Comparison of ENCODE assay signal across 29 cellular contexts in the genomic region with DNA sequence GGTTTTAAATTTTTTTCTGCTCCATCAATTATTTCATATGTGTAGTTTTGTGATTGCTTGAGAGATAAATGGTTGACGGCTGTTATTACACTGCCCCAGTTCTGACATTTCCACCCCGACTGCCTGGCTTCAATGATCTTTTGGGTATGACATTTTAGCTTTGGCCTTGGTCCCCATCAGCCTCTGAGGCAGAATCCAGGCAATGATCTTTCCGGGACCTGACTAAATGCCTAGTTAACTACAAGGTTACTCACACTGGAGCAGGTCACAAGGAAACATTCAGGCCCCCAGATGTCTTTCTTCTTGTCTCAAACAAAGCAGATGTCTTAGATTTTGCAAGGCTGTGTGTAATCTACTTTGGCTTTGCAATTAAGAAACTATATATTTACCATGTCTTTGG.
DNase-seq lines count a peak whose midpoint lies in the region; ATAC-seq and TF ChIP-seq lines count a peak whose summit lies in the region.
"Had no signal": no experiment of that assay in that cellular context is flagged by ENCODE, and none has a peak within 500 bp of the region (broad histone marks: within the 10 kb centered on the region; RNA-seq: fewer than 3 reads in every experiment).

No MANE protein-coding gene starts in this region.

- peaks cover 5% of the 10 kb centered on the region; the same call in 2 of the 3 replicates for H3K4me1 Mint-ChIP-seq in GM23338
- H3K4me1 Mint-ChIP-seq in neural progenitor cell, result peaks cover 31% of the 10 kb centered on the region
- H3K4me1 Mint-ChIP-seq: activated CD8-positive, alpha-beta memory T cell treated with anti-CD3 and anti-CD28 coated beads, Interleukin-2, amount 10 ng/mL, durations not matched to agents 7 days and 5 days; activated naive CD8-positive, alpha-beta T cell treated with anti-CD3 and anti-CD28 coated beads, Interleukin-2, amount 10 ng/mL, durations not matched to agents 7 days and 5 days; immature natural killer cell had no signal

- H3K79me2 ChIP-seq in GM23338 (replicated peaks; ENCODE audit: insufficient read depth) (no peaks in the 10 kb centered on the region), neural progenitor cell (ENCODE audit: low read depth) (no peaks in the 10 kb centered on the region)

- no peak overlapping the region for H2AFZ ChIP-seq in GM23338
- no peak overlapping the region for H2AFZ ChIP-seq in neural progenitor cell (replicated peaks)

- H3K4me3 ChIP-seq in GM23338 (no peak overlapping the region), fibroblast of pulmonary artery (replicated peaks; ENCODE audit: low read depth, low read length) (no peak overlapping the region), neural progenitor cell (no peak overlapping the region), testis (no peak overlapping the region)
- H3K4me3 ChIP-seq: BLaER1 treated with 17β-estradiol and CSF1 and Interleukin-3, amounts not matched to agents 10 nM and 100 nM; left ventricle myocardium inferior; prostate gland; transverse colon had no signal

- H3K36me3 Mint-ChIP-seq in GM23338 (ENCODE audit: low read depth), result no peaks in the 10 kb centered on the region
- H3K36me3 Mint-ChIP-seq in neural progenitor cell, result no peaks in the 10 kb centered on the region
- H3K36me3 Mint-ChIP-seq: activated CD8-positive, alpha-beta memory T cell treated with anti-CD3 and anti-CD28 coated beads, Interleukin-2, amount 10 ng/mL, durations not matched to agents 7 days and 5 days; activated naive CD8-positive, alpha-beta T cell treated with anti-CD3 and anti-CD28 coated beads, Interleukin-2, amount 10 ng/mL, durations not matched to agents 7 days and 5 days; immature natural killer cell had no signal

- no peak for TF ChIP-seq POLR2A in testis (IDR thresholded peaks at IDR 0.05)

- H4K20me1 ChIP-seq in GM23338 (replicated peaks; ENCODE audit: insufficient read depth) (no peaks in the 10 kb centered on the region), neural progenitor cell (ENCODE audit: low read depth) (no peaks in the 10 kb centered on the region)
- H4K20me1 ChIP-seq: BLaER1 treated with 17β-estradiol and CSF1 and Interleukin-3, amounts not matched to agents 10 nM and 100 nM had no signal

- no peak overlapping the region; the same call in 1 of the 2 replicates for H3K27ac Mint-ChIP-seq in GM23338
- H3K27ac Mint-ChIP-seq in neural progenitor cell, result peak overlapping the region; percentile 49
- H3K27ac Mint-ChIP-seq: activated CD8-positive, alpha-beta memory T cell treated with anti-CD3 and anti-CD28 coated beads, Interleukin-2, amount 10 ng/mL, durations not matched to agents 7 days and 5 days; activated naive CD8-positive, alpha-beta T cell treated with anti-CD3 and anti-CD28 coated beads, Interleukin-2, amount 10 ng/mL, durations not matched to agents 7 days and 5 days; endodermal cell; immature natural killer cell had no signal

- no peak overlapping the region for H3K9ac ChIP-seq in neural progenitor cell
- H3K9ac ChIP-seq: BLaER1 treated with 17β-estradiol and CSF1 and Interleukin-3, amounts not matched to agents 10 nM and 100 nM had no signal

- ATAC-seq in GM23338, result no peak
- peak; percentile 19 for ATAC-seq in SK-N-SH treated with all-trans-retinoic acid at 6 μM for 48 hours
- ATAC-seq: activated CD4-positive, CD25-positive, alpha-beta regulatory T cell treated with anti-CD3 and anti-CD28 coated beads, Interleukin-2, amount 50 U/mL, for 24 hours; activated CD8-positive, alpha-beta memory T cell treated with anti-CD3 and anti-CD28 coated beads, Interleukin-2, amount 10 ng/mL, durations not matched to agents 7 days and 5 days; activated T-cell treated with anti-CD3 and anti-CD28 coated beads, Interleukin-2, amount 50 U/mL, for 4 hours; esophagus mucosa; PC-3 had no signal

- H3K36me3 ChIP-seq in GM23338 (ENCODE audit: insufficient read depth), result no peaks in the 10 kb centered on the region
- no peaks in the 10 kb centered on the region for H3K36me3 ChIP-seq in neural progenitor cell
- no peaks in the 10 kb centered on the region for H3K36me3 ChIP-seq in testis (ENCODE audit: low read depth, missing control alignments)
- H3K36me3 ChIP-seq: BLaER1 treated with 17β-estradiol and CSF1 and Interleukin-3, amounts not matched to agents 10 nM and 100 nM; left ventricle myocardium inferior; prostate gland; sigmoid colon; transverse colon had no signal

- H3K9me3 Mint-ChIP-seq in GM23338 (no peaks in the 10 kb centered on the region), neural progenitor cell (no peaks in the 10 kb centered on the region)
- H3K9me3 Mint-ChIP-seq: activated naive CD8-positive, alpha-beta T cell treated with anti-CD3 and anti-CD28 coated beads, Interleukin-2, amount 10 ng/mL, durations not matched to agents 7 days and 5 days; activated T-cell treated with anti-CD3 and anti-CD28 coated beads, Interleukin-2, amount 50 U/mL, for 4 hours; endodermal cell; immature natural killer cell had no signal

- TF ChIP-seq CTCF in GM23338 (conservative IDR thresholded peaks at IDR 0.05; ENCODE audit: low read depth in 2 of 2) (no peak), fibroblast of pulmonary artery (IDR thresholded peaks at IDR 0.05; ENCODE audit: low read length, missing control alignments) (no peak), neural progenitor cell (IDR thresholded peaks at IDR 0.05) (no peak), testis (IDR thresholded peaks at IDR 0.05) (no peak)

- H3K4me2 ChIP-seq in GM23338, result no peak overlapping the region
- no peak overlapping the region for H3K4me2 ChIP-seq in neural progenitor cell
- H3K4me2 ChIP-seq: BLaER1 treated with 17β-estradiol and CSF1 and Interleukin-3, amounts not matched to agents 10 nM and 100 nM had no signal

- H3K4me1 ChIP-seq in GM23338 (ENCODE audit: insufficient read depth), result no peaks in the 10 kb centered on the region
- H3K4me1 ChIP-seq in neural progenitor cell, result peaks cover 17% of the 10 kb centered on the region
- no peaks in the 10 kb centered on the region for H3K4me1 ChIP-seq in testis
- H3K4me1 ChIP-seq: BLaER1 treated with 17β-estradiol and CSF1 and Interleukin-3, amounts not matched to agents 10 nM and 100 nM; left ventricle myocardium inferior; prostate gland; transverse colon had no signal

- no peaks in the 10 kb centered on the region for H3K27me3 Mint-ChIP-seq in GM23338 (ENCODE audit: insufficient read depth, low read depth, poor library complexity)
- H3K27me3 Mint-ChIP-seq in neural progenitor cell (ENCODE audit: insufficient read depth, low read depth), result peaks cover 7% of the 10 kb centered on the region

- 44 to 64% methylated on average over 3 of the region's 3 CpGs for WGBS in testis, 2 donors

- peak; percentile 10 for DNase-seq in GM23338 (ENCODE audit: low spot score)
- DNase-seq in fibroblast of pulmonary artery (ENCODE audit: low read depth), result peak; percentile 39
- no peak for DNase-seq in neural progenitor cell (ENCODE audit: low spot score)
- no peak for DNase-seq in NAMALWA (ENCODE audit: low spot score)
- no peak for DNase-seq in kidney glomerular epithelial cell (lab: John Stamatoyannopoulos, UW)
- DNase-seq in testis, result no peak
- DNase-seq: activated CD4-positive, alpha-beta T cell treated with anti-CD3 and anti-CD28 coated beads, Interleukin-2, amount 50 U/mL, for 4 hours; activated CD8-positive, alpha-beta memory T cell treated with anti-CD3 and anti-CD28 coated beads, Interleukin-2, amount 10 ng/mL, durations not matched to agents 7 days and 5 days; activated gamma-delta T cell; activated naive CD8-positive, alpha-beta T cell treated with anti-CD3 and anti-CD28 coated beads, Interleukin-2, amount 10 ng/mL, durations not matched to agents 7 days and 5 days; activated T-cell treated with anti-CD3 and anti-CD28 coated beads, Interleukin-2, amount 50 U/mL, for 4 hours; endodermal cell; GOT3; immature natural killer cell; left ventricle myocardium inferior; NCI-H1105 treated with DMSO at 0.1 percent for 48 hours; NCI-H187 treated with DMSO at 0.1 percent for 48 hours; NCI-H2171; nucleus accumbens; PC-3; sigmoid colon; stimulated activated CD4-positive, alpha-beta T cell treated with anti-CD3 and anti-CD28 coated beads, Interleukin-4, amount 100 ng/mL, for 24 hours; T-helper 2 cell; transverse colon had no signal

- H3K27me3 ChIP-seq in GM23338 (ENCODE audit: insufficient read depth) (no peaks in the 10 kb centered on the region), neural progenitor cell (no peaks in the 10 kb centered on the region), testis (no peaks in the 10 kb centered on the region)
- H3K27me3 ChIP-seq: BLaER1 treated with 17β-estradiol and CSF1 and Interleukin-3, amounts not matched to agents 10 nM and 100 nM; sigmoid colon had no signal

- H3K4me3 Mint-ChIP-seq in GM23338 (no peak overlapping the region), neural progenitor cell (no peak overlapping the region)
- H3K4me3 Mint-ChIP-seq: activated CD8-positive, alpha-beta memory T cell treated with anti-CD3 and anti-CD28 coated beads, Interleukin-2, amount 10 ng/mL, durations not matched to agents 7 days and 5 days; activated naive CD8-positive, alpha-beta T cell treated with anti-CD3 and anti-CD28 coated beads, Interleukin-2, amount 10 ng/mL, durations not matched to agents 7 days and 5 days; activated T-cell treated with anti-CD3 and anti-CD28 coated beads, Interleukin-2, amount 50 U/mL, for 4 hours; endodermal cell; immature natural killer cell had no signal

- intact Hi-C loops in testis (cut with DNase I; ENCODE audit: low total_unique reads), result no loop called here

- no peaks in the 10 kb centered on the region for H3K9me3 ChIP-seq in neural progenitor cell (ENCODE audit: low read depth)
- no peaks in the 10 kb centered on the region for H3K9me3 ChIP-seq in testis
- H3K9me3 ChIP-seq: BLaER1 treated with 17β-estradiol and CSF1 and Interleukin-3, amounts not matched to agents 10 nM and 100 nM; left ventricle myocardium inferior; prostate gland; sigmoid colon; transverse colon had no signal

- no peaks in the 10 kb centered on the region for H3K9me2 ChIP-seq in GM23338 (ENCODE audit: insufficient read depth)

- H3F3A ChIP-seq in GM23338 (replicated peaks; ENCODE audit: low read depth), result no peaks in the 10 kb centered on the region
- no peaks in the 10 kb centered on the region for H3F3A ChIP-seq in neural progenitor cell (ENCODE audit: low read depth)

- H3K27ac ChIP-seq in GM23338 (ENCODE audit: low read depth) (no peak overlapping the region), neural progenitor cell (no peak overlapping the region), testis (no peak overlapping the region)
- H3K27ac ChIP-seq: BLaER1 treated with 17β-estradiol and CSF1 and Interleukin-3, amounts not matched to agents 10 nM and 100 nM; left ventricle myocardium inferior; prostate gland; transverse colon had no signal

TF ChIP-seq in GM23338, 12 proteins besides CTCF, POLR2A, EP300 and RAD21 (continues in another document):
- no peak for TF ChIP-seq ZNF331 (CRISPR knock-in tag; IDR thresholded peaks at IDR 0.05; ENCODE audit: low read depth)
- TF ChIP-seq NANOG (IDR thresholded peaks at IDR 0.05; ENCODE audit: borderline replicate concordance), result no peak
- TF ChIP-seq EZH2phosphoT487 (IDR thresholded peaks at IDR 0.05; ENCODE audit: unreplicated experiment), result no peak

TF ChIP-seq in SK-N-SH treated with all-trans-retinoic acid at 6 μM for 48 hours, 23 proteins besides CTCF, POLR2A, EP300 and RAD21:
- TF ChIP-seq TCF4 (CRISPR knock-in tag; IDR thresholded peaks at IDR 0.05; ENCODE audit: borderline replicate concordance) (0 out of 2 replicates have a peak, but pooled peaks have one; percentile 47), SNAI2 (CRISPR knock-in tag; IDR thresholded peaks at IDR 0.05) (peak; percentile 49; the same call in 1 of the 2 replicates), ZC3H10 (CRISPR knock-in tag; IDR thresholded peaks at IDR 0.05) (no peak)

Comparison
In these comparisons a context has a peak if more than half of its experiments do, and no peak if none do; other contexts are left out.
1. DNase-seq: peak in GM23338 (single experiment) and fibroblast of pulmonary artery (single experiment); none in neural progenitor cell (single experiment), NAMALWA (single experiment), kidney glomerular epithelial cell (single experiment) and testis (single experiment).